8 cellular contexts compared by ENCODE assay signal in genomic region chr9:123929870-123930831, GRCh38. TPM values are rescaled to one million over a fixed set of nuclear protein-coding genes. Genes with fewer than 3 reads are reported as not detected.
DNase-seq lines count a peak whose midpoint lies in the region; ATAC-seq and TF ChIP-seq lines count a peak whose summit lies in the region.

TSS of gene DENND1A (minus strand) at chr9:123930126. CDS start at chr9:123929905, 221 bp downstream.

- H3K4me3 ChIP-seq in Karpas-422 (ENCODE audit: low read length) (peak within 1 kb of the TSS; percentile 71), RWPE2 (ENCODE audit: severe bottlenecking) (peak within 1 kb of the TSS; percentile 97), neural cell (ENCODE audit: low read length) (peak within 1 kb of the TSS; percentile 87)

- TF ChIP-seq CTCF in RWPE2 (IDR thresholded peaks at IDR 0.05; ENCODE audit: poor library complexity, severe bottlenecking) (no peak), neural cell (IDR thresholded peaks at IDR 0.05; ENCODE audit: poor library complexity, severe bottlenecking) (no peak)

- H3K27ac ChIP-seq in Karpas-422 (ENCODE audit: low read length) = peak within 1 kb of the TSS; percentile 58
- H3K27ac ChIP-seq in RWPE2 (ENCODE audit: poor library complexity, severe bottlenecking) = peak within 1 kb of the TSS; percentile 86
- H3K27ac ChIP-seq in neural cell (ENCODE audit: low read length) = no peak within 1 kb of the TSS

- H3K9me2 ChIP-seq in Karpas-422 (replicated peaks; ENCODE audit: insufficient read depth, low read length) (no peaks in the 10 kb centered on the region), neural cell (ENCODE audit: insufficient read depth, low read length) (no peaks in the 10 kb centered on the region)

- H3F3A ChIP-seq in neural cell (ENCODE audit: insufficient read depth, low read length, poor library complexity, severe bottlenecking) = no peaks in the 10 kb centered on the region

- H2AFZ ChIP-seq in Karpas-422 (ENCODE audit: low read length) (peak within 1 kb of the TSS; percentile 96), neural cell (ENCODE audit: low read depth, low read length) (peak within 1 kb of the TSS; percentile 58)

- peak within 1 kb of the TSS; percentile 73 for H3K9ac ChIP-seq in Karpas-422 (ENCODE audit: low read length)
- H3K9ac ChIP-seq in neural cell (ENCODE audit: low read length) = peak within 1 kb of the TSS; percentile 69

- H3K4me1 ChIP-seq in Karpas-422 (ENCODE audit: low read length) (peaks cover 46% of the 10 kb centered on the region), RWPE2 (ENCODE audit: insufficient read depth, poor library complexity, severe bottlenecking) (peaks cover 47% of the 10 kb centered on the region)

- no peaks in the 10 kb centered on the region for H3K27me3 ChIP-seq in Karpas-422 (ENCODE audit: low read length)
- H3K27me3 ChIP-seq in RWPE2 (ENCODE audit: insufficient read depth, poor library complexity, severe bottlenecking) = no peaks in the 10 kb centered on the region
- H3K27me3 ChIP-seq in neural cell (ENCODE audit: insufficient read depth, low read depth, low read length) = no peaks in the 10 kb centered on the region

- peak within 1 kb of the TSS; percentile 89 to 91 for H3K4me3 Mint-ChIP-seq in stimulated activated naive CD8-positive, alpha-beta T cell treated with anti-CD3 and anti-CD28 coated beads, Interleukin-15, amount 100 ng/mL, for 72 hours

- TF ChIP-seq RAD21 in neural cell (conservative IDR thresholded peaks at IDR 0.05) = peak; percentile 39

- H3K9me3 ChIP-seq in Karpas-422 (ENCODE audit: low read length) (no peaks in the 10 kb centered on the region), RWPE2 (ENCODE audit: severe bottlenecking) (no peaks in the 10 kb centered on the region), neural cell (ENCODE audit: low read length) (no peaks in the 10 kb centered on the region)

- peak; percentile 71 for ATAC-seq in GM21825 (IDR thresholded peaks at IDR 0.05; ENCODE audit: unreplicated experiment)
- peak; percentile 59 for ATAC-seq in RWPE2 (ENCODE audit: low read depth)
- ATAC-seq in stimulated activated naive CD8-positive, alpha-beta T cell treated with anti-CD3 and anti-CD28 coated beads, Interleukin-15, amount 100 ng/mL, for 72 hours = peak; percentile 93

- H4K20me1 ChIP-seq in Karpas-422 (ENCODE audit: insufficient read depth, low read depth, low read length) (no peaks in the 10 kb centered on the region), neural cell (ENCODE audit: insufficient read depth) (no peaks in the 10 kb centered on the region)

- H3K4me1 Mint-ChIP-seq in stimulated activated naive CD8-positive, alpha-beta T cell treated with anti-CD3 and anti-CD28 coated beads, Interleukin-15, amount 100 ng/mL, for 72 hours = peaks cover 42% of the 10 kb centered on the region

- peak; percentile 84 for DNase-seq in DMS79 treated with DMSO at 0.1 percent for 48 hours (lab: John Stamatoyannopoulos, UW)
- peak; percentile 97 for DNase-seq in Karpas-422
- DNase-seq in RWPE2 (ENCODE audit: low spot score) = peak; percentile 90
- DNase-seq in activated effector memory CD4-positive, alpha-beta T cell treated with Interleukin-2 at 50 U/mL for 16 hours = peak; percentile 84
- peak; percentile 68 for DNase-seq in fibroblast of the conjunctiva (ENCODE audit: low read depth)
- peak; percentile 88 to 90 for DNase-seq in stimulated activated naive CD8-positive, alpha-beta T cell treated with anti-CD3 and anti-CD28 coated beads, Interleukin-15, amount 100 ng/mL, for 72 hours

- TF ChIP-seq EP300 in neural cell (conservative IDR thresholded peaks at IDR 0.05; ENCODE audit: poor library complexity, severe bottlenecking) = peak; percentile 36

- H3K27me3 Mint-ChIP-seq in stimulated activated naive CD8-positive, alpha-beta T cell treated with anti-CD3 and anti-CD28 coated beads, Interleukin-15, amount 100 ng/mL, for 72 hours = peaks cover 20% of the 10 kb centered on the region

- H3K79me2 ChIP-seq in Karpas-422 (ENCODE audit: low read length) = peaks cover 44% of the 10 kb centered on the region
- H3K79me2 ChIP-seq in neural cell (replicated peaks; ENCODE audit: insufficient read depth, low read length) = peaks cover 35% of the 10 kb centered on the region

- H3K36me3 ChIP-seq in Karpas-422 (ENCODE audit: insufficient read depth, low read length) = no peaks in the 10 kb centered on the region; the same call in 1 of the 2 replicates
- H3K36me3 ChIP-seq in RWPE2 (ENCODE audit: low read depth) = no peaks in the 10 kb centered on the region
- no peaks in the 10 kb centered on the region for H3K36me3 ChIP-seq in neural cell (ENCODE audit: insufficient read depth, low read length)

- H3K27ac Mint-ChIP-seq in stimulated activated naive CD8-positive, alpha-beta T cell treated with anti-CD3 and anti-CD28 coated beads, Interleukin-15, amount 100 ng/mL, for 72 hours = peak within 1 kb of the TSS; percentile 87 to 94

- no peaks in the 10 kb centered on the region for H3K9me3 Mint-ChIP-seq in stimulated activated naive CD8-positive, alpha-beta T cell treated with anti-CD3 and anti-CD28 coated beads, Interleukin-15, amount 100 ng/mL, for 72 hours

- H3K4me2 ChIP-seq in Karpas-422 (ENCODE audit: low read depth, low read length, poor library complexity, severe bottlenecking) (peak within 1 kb of the TSS; percentile 90), neural cell (ENCODE audit: low read length) (peak within 1 kb of the TSS; percentile 87)

TF ChIP-seq in neural cell, 6 proteins besides CTCF, POLR2A, EP300 and RAD21:
- TF ChIP-seq POLR2AphosphoS5 (IDR thresholded peaks at IDR 0.05) = peak; percentile 73
- no peak for TF ChIP-seq REST (IDR thresholded peaks at IDR 0.05; ENCODE audit: borderline replicate concordance)
- TF ChIP-seq SMC3 (conservative IDR thresholded peaks at IDR 0.05; ENCODE audit: poor library complexity) = peak; percentile 26
- peak; percentile 61 for TF ChIP-seq MXI1 (conservative IDR thresholded peaks at IDR 0.05; ENCODE audit: poor library complexity, severe bottlenecking)
- TF ChIP-seq EZH2 (IDR thresholded peaks at IDR 0.05; ENCODE audit: borderline replicate concordance, insufficient read depth, low read length, poor library complexity, severe bottlenecking) = no peak
- no peak for TF ChIP-seq TAF1 (IDR thresholded peaks at IDR 0.05; ENCODE audit: low read depth)
TF ChIP-seq in neural cell: peak in this region for 3.

RNA-seq across cellular contexts. Expression of gene DENND1A, which starts in this region (rescaled TPM):
- 13.0 and 50.1 TPM in 2 replicates for total RNA-seq in Karpas-422 (2014; rRNA removed; shearing (Covaris generic); ENCODE audit: low replicate concordance)
- polyA plus RNA-seq in neural cell = 2.3 and 3.3 TPM in 2 replicates
- polyA minus RNA-seq in neural cell = 21.2 and 21.9 TPM in 2 replicates
